7 cellular contexts compared by ENCODE assay signal in the genomic region with DNA sequence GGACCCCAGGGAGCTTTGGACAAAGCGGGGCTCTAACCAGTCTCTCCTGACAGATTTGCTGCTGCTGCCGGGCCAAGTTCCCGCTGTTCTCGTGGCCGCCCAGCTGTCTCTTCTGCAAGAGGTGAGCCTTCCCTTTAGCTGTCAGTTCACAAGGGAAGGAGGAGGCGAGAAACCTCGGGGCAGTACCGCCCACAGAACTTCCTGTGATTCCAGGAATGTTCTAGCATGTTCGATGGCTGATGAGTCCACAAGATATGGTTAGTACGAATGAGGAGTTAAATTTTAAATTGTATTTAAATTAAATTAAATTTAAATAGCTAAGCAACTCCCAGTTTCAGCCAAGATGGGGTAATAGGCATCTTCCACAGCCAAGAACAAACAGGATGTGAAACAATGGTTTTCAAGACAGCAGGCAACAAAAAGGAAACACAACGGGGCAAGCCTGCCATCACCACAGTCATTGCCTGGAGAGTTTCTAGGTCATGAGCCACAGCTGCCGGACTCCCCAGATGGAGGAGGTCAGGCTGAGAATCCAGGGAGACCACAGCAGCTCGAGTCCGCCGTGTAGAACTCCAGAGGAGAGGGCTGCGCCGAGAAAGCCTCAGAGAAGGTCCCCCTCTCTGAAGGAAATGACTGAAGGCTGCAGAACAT. TPM values are rescaled to one million over a fixed set of nuclear protein-coding genes. Genes with fewer than 3 reads are reported as not detected.
DNase-seq lines count a peak whose midpoint lies in the region; ATAC-seq and TF ChIP-seq lines count a peak whose summit lies in the region.

No MANE protein-coding gene starts in this region.

- H3K4me3 Mint-ChIP-seq in glutamatergic neuron (ENCODE audit: unreplicated experiment): peak overlapping the region; percentile 52
- H3K4me3 Mint-ChIP-seq in stimulated activated memory B cell treated with anti-CD40 and anti-IgM and Interleukin-4, amounts not matched to agents 10 μg/mL and 1 μg/mL and 100 μg/mL, for 72 hours: peak overlapping the region; percentile 15

- H3K27ac Mint-ChIP-seq in glutamatergic neuron (ENCODE audit: unreplicated experiment): peak overlapping the region; percentile 64
- H3K27ac Mint-ChIP-seq in stimulated activated memory B cell treated with anti-CD40 and anti-IgM and Interleukin-4, amounts not matched to agents 10 μg/mL and 1 μg/mL and 100 μg/mL, for 72 hours: peak overlapping the region; percentile 67

- peak; percentile 55 for TF ChIP-seq POLR2A in GM19099 (IDR thresholded peaks at IDR 0.05; ENCODE audit: extremely low read depth, insufficient read length, low read depth)

- peak; percentile 41 for DNase-seq in activated T-cell treated with anti-CD3 and anti-CD28 coated beads, Interleukin-2, amount 50 U/mL, for 48 hours
- DNase-seq in glutamatergic neuron (peak; percentile 53), NCI-H748 (lab: John Stamatoyannopoulos, UW; ENCODE audit: unreplicated experiment) (no peak), T1000 (lab: John Stamatoyannopoulos, UW) (no peak)

- peaks cover 6% of the 10 kb centered on the region for H3K36me3 Mint-ChIP-seq in glutamatergic neuron (ENCODE audit: unreplicated experiment)
- H3K36me3 Mint-ChIP-seq in stimulated activated memory B cell treated with anti-CD40 and anti-IgM and Interleukin-4, amounts not matched to agents 10 μg/mL and 1 μg/mL and 100 μg/mL, for 72 hours: no peaks in the 10 kb centered on the region

- ATAC-seq in HG03159 (IDR thresholded peaks at IDR 0.05; ENCODE audit: unreplicated experiment): peak; percentile 64
- peak; percentile 82 for ATAC-seq in stimulated activated memory B cell treated with anti-CD40 and anti-IgM and Interleukin-4, amounts not matched to agents 10 μg/mL and 1 μg/mL and 100 μg/mL, for 72 hours

- TF ChIP-seq CTCF in glutamatergic neuron (IDR thresholded peaks at IDR 0.05; ENCODE audit: partially characterized antibody, unreplicated experiment): no peak

- H3K27me3 Mint-ChIP-seq in glutamatergic neuron (ENCODE audit: unreplicated experiment): peaks cover 8% of the 10 kb centered on the region
- peaks cover 23% of the 10 kb centered on the region for H3K27me3 Mint-ChIP-seq in stimulated activated memory B cell treated with anti-CD40 and anti-IgM and Interleukin-4, amounts not matched to agents 10 μg/mL and 1 μg/mL and 100 μg/mL, for 72 hours

- peaks cover 4% of the 10 kb centered on the region for H3K9me3 Mint-ChIP-seq in glutamatergic neuron (ENCODE audit: unreplicated experiment)
- no peaks in the 10 kb centered on the region for H3K9me3 Mint-ChIP-seq in stimulated activated memory B cell treated with anti-CD40 and anti-IgM and Interleukin-4, amounts not matched to agents 10 μg/mL and 1 μg/mL and 100 μg/mL, for 72 hours

- H3K4me1 Mint-ChIP-seq in glutamatergic neuron (ENCODE audit: low read depth, unreplicated experiment): peaks cover 21% of the 10 kb centered on the region
- peaks cover 39% of the 10 kb centered on the region for H3K4me1 Mint-ChIP-seq in stimulated activated memory B cell treated with anti-CD40 and anti-IgM and Interleukin-4, amounts not matched to agents 10 μg/mL and 1 μg/mL and 100 μg/mL, for 72 hours

RNA-seq across cellular contexts. Expression of gene TCF25, which starts 9.5 kb away (rescaled TPM):
- total RNA-seq in glutamatergic neuron (ENCODE audit: unreplicated experiment): 272 TPM

RNA-seq across cellular contexts. Expression of gene SPIRE2, which starts 35.6 kb away (rescaled TPM):
- 39.2 TPM for total RNA-seq in glutamatergic neuron (ENCODE audit: unreplicated experiment)

RNA-seq across cellular contexts. Expression of gene FANCA, which starts 47.4 kb away (rescaled TPM):
- 42.8 TPM for total RNA-seq in glutamatergic neuron (ENCODE audit: unreplicated experiment)

RNA-seq across cellular contexts. Expression of gene MC1R, which starts 54.8 kb away (rescaled TPM):
- 12.8 TPM for total RNA-seq in glutamatergic neuron (ENCODE audit: unreplicated experiment)

RNA-seq across cellular contexts. Expression of gene TUBB3, which starts 59.3 kb away (rescaled TPM):
- total RNA-seq in glutamatergic neuron (ENCODE audit: unreplicated experiment): 3,960 TPM

Comparison
In these comparisons a context has a peak if more than half of its experiments do, and no peak if none do; other contexts are left out.
1. DNase-seq: peak in activated T-cell treated with anti-CD3 and anti-CD28 coated beads, Interleukin-2, amount 50 U/mL, for 48 hours (2 of 2) and glutamatergic neuron (single experiment); none in NCI-H748 (single experiment) and T1000 (single experiment).